ENCODE assay signal across 8 cellular contexts in the genomic region with DNA sequence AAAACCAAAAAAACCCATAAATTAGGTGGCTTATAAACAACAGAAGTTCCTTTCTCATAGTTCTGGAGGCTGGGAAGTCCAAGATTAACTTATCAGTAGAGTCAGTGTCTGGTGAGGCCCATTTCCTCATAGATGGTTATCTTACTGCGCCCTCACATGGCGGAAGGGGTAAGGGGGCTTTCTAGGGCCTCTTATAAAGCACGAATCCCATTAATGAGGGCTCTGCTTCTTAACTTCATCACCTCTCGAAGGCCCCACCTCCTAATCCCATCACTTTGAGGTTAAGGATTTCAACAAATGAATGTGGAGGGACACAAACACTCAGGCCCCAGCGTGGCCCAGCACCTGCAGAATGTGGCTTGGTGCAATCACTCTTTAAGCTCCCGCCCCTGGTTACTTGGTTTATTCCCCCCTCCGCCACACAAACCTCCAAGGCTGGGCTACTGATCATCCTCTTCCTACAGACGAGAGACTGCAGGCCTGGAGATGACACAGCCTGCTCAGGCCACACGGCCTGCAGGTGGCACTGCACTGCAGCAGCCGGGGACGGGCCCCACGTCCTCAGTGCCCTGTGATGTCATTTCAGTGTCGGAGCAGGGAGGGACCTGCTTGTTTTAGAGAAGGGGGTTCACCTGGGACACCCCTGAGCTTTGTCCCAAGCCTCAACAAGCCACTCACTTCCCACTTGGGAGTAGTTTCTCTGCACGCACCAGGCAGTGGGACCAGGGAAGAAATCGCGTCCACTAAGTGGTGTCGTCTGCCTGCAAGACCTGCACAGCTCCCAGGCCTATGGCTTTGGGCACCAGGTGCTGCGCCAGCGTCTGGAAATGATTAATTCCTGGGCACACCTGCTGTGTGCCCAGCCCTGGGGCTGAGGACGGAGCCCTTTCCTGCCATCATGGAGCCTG.
DNase-seq lines count a peak whose midpoint lies in the region.
"Not testable (repeated sequence)": the region's sequence is repeated elsewhere in the genome, so short reads cannot be mapped to it uniquely, and the experiment has no call there.

No MANE protein-coding gene starts in this region.

- not testable (repeated sequence) for H3K9me2 ChIP-seq in GM23248 (ENCODE audit: insufficient read depth)

- WGBS in GM23248 (ENCODE audit: low coverage in 1 of 2, low lambda C conversion rate in 2 of 2, missing lambda C conversion rate in 2 of 2), 2 experiments = 52% methylated on average over 18 to 20 of the region's 20 CpGs

- not testable (repeated sequence) for H3F3A ChIP-seq in GM23248 (ENCODE audit: insufficient read depth)

- H4K20me1 ChIP-seq in GM23248 (ENCODE audit: insufficient read depth) = not testable (repeated sequence)

- H3K27me3 ChIP-seq in GM23248 (replicated peaks; ENCODE audit: insufficient read depth); SJCRH30: not testable (repeated sequence)

- H3K4me3 ChIP-seq in GM23248, SJCRH30: not testable (repeated sequence)

- H3K9ac ChIP-seq in GM23248 = not testable (repeated sequence)

- not testable (repeated sequence) for H3K79me2 ChIP-seq in GM23248 (ENCODE audit: insufficient read depth)

- DNase-seq in Ammon's horn (ENCODE audit: low spot score) (peak; percentile 71), GM23248 (peak; percentile 71), NCI-H1092 treated with DMSO at 0.1 percent for 48 hours (lab: John Stamatoyannopoulos, UW) (peak; percentile 30), SJCRH30 (peak; percentile 50 to 59), activated T-cell treated with anti-CD3 and anti-CD28 coated beads for 48 hours (ENCODE audit: low read depth) (peak; percentile 49), epithelial cell of prostate (ENCODE audit: low read depth, low spot score) (peak; percentile 5), lung microvascular endothelial cell (ENCODE audit: low read depth in 2 of 2) (peak; percentile 75 to 76)
- peak; percentile 25 for DNase-seq in stimulated activated CD4-positive, alpha-beta T cell treated with anti-CD3 and anti-CD28 coated beads, Interleukin-4, amount 100 ng/mL, for 24 hours

- H3K4me2 ChIP-seq in GM23248 (ENCODE audit: unreplicated experiment) = not testable (repeated sequence)

- in situ Hi-C loops in GM23248 (cut with MboI) = not testable (repeated sequence)

- not testable (repeated sequence) for H2AFZ ChIP-seq in GM23248

- H3K9me3 ChIP-seq in GM23248 (ENCODE audit: low read depth); SJCRH30 (replicated peaks): not testable (repeated sequence)

- H3K4me1 ChIP-seq in GM23248 (ENCODE audit: insufficient read depth); SJCRH30: not testable (repeated sequence)

- H3K27ac ChIP-seq in GM23248, SJCRH30, epithelial cell of prostate: not testable (repeated sequence)

- H3K36me3 ChIP-seq in GM23248 (ENCODE audit: low read depth); SJCRH30: not testable (repeated sequence)

Comparison
In these comparisons a context has a peak if more than half of its experiments do, and no peak if none do; other contexts are left out.
1. DNase-seq: peak in every context shown above with its lines; median percentile 76 in lung microvascular endothelial cell; 71 in Ammon's horn; 71 in GM23248; 54 in SJCRH30; 49 in activated T-cell treated with anti-CD3 and anti-CD28 coated beads for 48 hours; 30 in NCI-H1092 treated with DMSO at 0.1 percent for 48 hours; 25 in stimulated activated CD4-positive, alpha-beta T cell treated with anti-CD3 and anti-CD28 coated beads, Interleukin-4, amount 100 ng/mL, for 24 hours; 5 in epithelial cell of prostate.